Comparison of ENCODE assay signal across 8 cellular contexts in genomic region chr10:71767420-71768035, GRCh38. TPM values are rescaled to one million over a fixed set of nuclear protein-coding genes. Genes with fewer than 3 reads are reported as not detected.
DNase-seq lines count a peak whose midpoint lies in the region; ATAC-seq and TF ChIP-seq lines count a peak whose summit lies in the region.

No MANE protein-coding gene starts in this region.

- H3K4me2 ChIP-seq in GM23338 = no peak overlapping the region

- peak overlapping the region; percentile 93 for H3K27ac ChIP-seq in CD4-positive, alpha-beta memory T cell (ENCODE audit: low read depth, low read length)
- H3K27ac ChIP-seq in GM23338 (ENCODE audit: low read depth) = no peak overlapping the region

- peak overlapping the region in 1 of 2 donors; percentile 25 for H3K4me3 ChIP-seq in CD4-positive, alpha-beta memory T cell (ENCODE audit: low read length in 2 of 2)
- no peak overlapping the region for H3K4me3 ChIP-seq in fibroblast of pulmonary artery (replicated peaks; ENCODE audit: low read depth, low read length)
- H3K4me3 ChIP-seq in GM23338 = no peak overlapping the region

- intact Hi-C loops in CD4-positive, alpha-beta memory T cell (cut with micrococcal nuclease) = loop anchor here (2.0 kb wide), 1 partner anchor 83 kb away; the partner anchor contains the start of gene PSAP

- H3F3A ChIP-seq in GM23338 (replicated peaks; ENCODE audit: low read depth) = no peaks in the 10 kb centered on the region

- H3K27ac Mint-ChIP-seq in CD4-positive, alpha-beta memory T cell = peak overlapping the region; percentile 93 to 99 (median 97)
- H3K27ac Mint-ChIP-seq in osteocyte (ENCODE audit: unreplicated experiment) (peak overlapping the region; percentile 77), GM23338 (no peak overlapping the region)

- H2AFZ ChIP-seq in GM23338 = no peak overlapping the region

- H3K4me1 Mint-ChIP-seq in CD4-positive, alpha-beta memory T cell = peaks cover 61 to 99% (median 80%) of the 10 kb centered on the region in 4 donors
- peaks cover 37% of the 10 kb centered on the region for H3K4me1 Mint-ChIP-seq in osteocyte (ENCODE audit: unreplicated experiment)
- peaks cover 3% of the 10 kb centered on the region; the same call in 2 of the 3 replicates for H3K4me1 Mint-ChIP-seq in GM23338

- POLR2A ChIA-PET in CD4-positive, alpha-beta memory T cell (lab: Charles Lee; ENCODE audit: partially characterized antibody) = interaction anchor here (0.8 to 18.5 kb wide), 8 partner anchors 20 to 83 kb away, joined by 3 to 1035 read pairs (median 10); partner anchors contain the start of gene PSAP

- H3K9me2 ChIP-seq in GM23338 (ENCODE audit: insufficient read depth) = no peaks in the 10 kb centered on the region

- no peaks in the 10 kb centered on the region for H3K9me3 ChIP-seq in CD4-positive, alpha-beta memory T cell (ENCODE audit: control insufficient read depth in 1 of 2, low read length in 2 of 2)

- no peak for DNase-seq in CD4-positive, alpha-beta memory T cell
- DNase-seq in SW480 (ENCODE audit: low spot score) = peak; percentile 50
- DNase-seq in fibroblast of pulmonary artery (ENCODE audit: low read depth) = peak; percentile 46
- no peak for DNase-seq in osteocyte (ENCODE audit: extremely low spot score, unreplicated experiment)
- no peak for DNase-seq in GM23338 (ENCODE audit: low spot score)
- DNase-seq in GM20000 (ENCODE audit: low spot score) = no peak
- DNase-seq in NCI-H187 treated with DMSO at 0.1 percent for 48 hours (lab: John Stamatoyannopoulos, UW) = no peak
- no peak for DNase-seq in GDM1 (lab: John Stamatoyannopoulos, UW)

- H3K9me3 Mint-ChIP-seq in CD4-positive, alpha-beta memory T cell = peaks cover 0 to 2% (median 0%) of the 10 kb centered on the region in 8 donors
- H3K9me3 Mint-ChIP-seq in osteocyte (ENCODE audit: unreplicated experiment) (no peaks in the 10 kb centered on the region), GM23338 (no peaks in the 10 kb centered on the region; the same call in 2 of the 3 replicates)

- ATAC-seq in GM23338 = no peak

- H3K36me3 Mint-ChIP-seq in CD4-positive, alpha-beta memory T cell = peaks cover 53 to 86% of the 10 kb centered on the region in 2 donors
- H3K36me3 Mint-ChIP-seq in osteocyte (ENCODE audit: unreplicated experiment) (no peaks in the 10 kb centered on the region), GM23338 (ENCODE audit: low read depth) (no peaks in the 10 kb centered on the region)

- CTCF ChIA-PET in CD4-positive, alpha-beta memory T cell (lab: Charles Lee; ENCODE audit: partially characterized antibody) = interaction anchor here (1.0 to 16.3 kb wide), 11 partner anchors 10 to 103 kb away, joined by 3 to 379 read pairs (median 5); no protein-coding TSS in a partner anchor

- no peaks in the 10 kb centered on the region for H3K79me2 ChIP-seq in GM23338 (replicated peaks; ENCODE audit: insufficient read depth)

- H3K36me3 ChIP-seq in CD4-positive, alpha-beta memory T cell (ENCODE audit: insufficient read depth, low read length) = peaks cover 41% of the 10 kb centered on the region
- no peaks in the 10 kb centered on the region for H3K36me3 ChIP-seq in GM23338 (ENCODE audit: insufficient read depth)

- TF ChIP-seq CTCF in fibroblast of pulmonary artery (IDR thresholded peaks at IDR 0.05; ENCODE audit: low read length, missing control alignments) = no peak
- no peak for TF ChIP-seq CTCF in osteocyte (IDR thresholded peaks at IDR 0.05)
- TF ChIP-seq CTCF in GM23338 (conservative IDR thresholded peaks at IDR 0.05; ENCODE audit: low read depth in 2 of 2) = no peak
- TF ChIP-seq CTCF in GM20000 (IDR thresholded peaks at IDR 0.05; ENCODE audit: extremely low read depth, missing control alignments) = no peak

- H4K20me1 ChIP-seq in GM23338 (replicated peaks; ENCODE audit: insufficient read depth) = no peaks in the 10 kb centered on the region

- H3K27me3 ChIP-seq in CD4-positive, alpha-beta memory T cell (ENCODE audit: insufficient read depth, low read length) = no peaks in the 10 kb centered on the region
- peaks cover 5% of the 10 kb centered on the region; the same call in 1 of the 2 replicates for H3K27me3 ChIP-seq in GM23338 (ENCODE audit: insufficient read depth)

- H3K4me1 ChIP-seq in CD4-positive, alpha-beta memory T cell (ENCODE audit: insufficient read depth, low read length) = peaks cover 95% of the 10 kb centered on the region
- no peaks in the 10 kb centered on the region for H3K4me1 ChIP-seq in GM23338 (ENCODE audit: insufficient read depth)

- peak overlapping the region; percentile 70 to 96 (median 88) for H3K4me3 Mint-ChIP-seq in CD4-positive, alpha-beta memory T cell
- no peak overlapping the region for H3K4me3 Mint-ChIP-seq in osteocyte (ENCODE audit: unreplicated experiment)
- no peak overlapping the region for H3K4me3 Mint-ChIP-seq in GM23338

- no peaks in the 10 kb centered on the region for H3K27me3 Mint-ChIP-seq in CD4-positive, alpha-beta memory T cell
- H3K27me3 Mint-ChIP-seq in osteocyte (ENCODE audit: unreplicated experiment) (no peaks in the 10 kb centered on the region), GM23338 (ENCODE audit: insufficient read depth, low read depth, poor library complexity) (peaks cover 6% of the 10 kb centered on the region)

TF ChIP-seq in GM23338, 12 proteins besides CTCF, POLR2A, EP300 and RAD21:
- TF ChIP-seq JUNB (IDR thresholded peaks at IDR 0.05; ENCODE audit: unreplicated experiment) (no peak), ZNF331 (CRISPR knock-in tag; IDR thresholded peaks at IDR 0.05; ENCODE audit: low read depth) (no peak), NANOG (IDR thresholded peaks at IDR 0.05; ENCODE audit: borderline replicate concordance) (no peak), CREB1 (CRISPR knock-in tag; IDR thresholded peaks at IDR 0.05; ENCODE audit: low read depth) (no peak)
- TF ChIP-seq, protein P1, sequence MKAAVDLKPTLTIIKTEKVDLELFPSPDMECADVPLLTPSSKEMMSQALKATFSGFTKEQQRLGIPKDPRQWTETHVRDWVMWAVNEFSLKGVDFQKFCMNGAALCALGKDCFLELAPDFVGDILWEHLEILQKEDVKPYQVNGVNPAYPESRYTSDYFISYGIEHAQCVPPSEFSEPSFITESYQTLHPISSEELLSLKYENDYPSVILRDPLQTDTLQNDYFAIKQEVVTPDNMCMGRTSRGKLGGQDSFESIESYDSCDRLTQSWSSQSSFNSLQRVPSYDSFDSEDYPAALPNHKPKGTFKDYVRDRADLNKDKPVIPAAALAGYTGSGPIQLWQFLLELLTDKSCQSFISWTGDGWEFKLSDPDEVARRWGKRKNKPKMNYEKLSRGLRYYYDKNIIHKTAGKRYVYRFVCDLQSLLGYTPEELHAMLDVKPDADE (IDR thresholded peaks at IDR 0.05) = no peak
- TF ChIP-seq, protein P2, sequence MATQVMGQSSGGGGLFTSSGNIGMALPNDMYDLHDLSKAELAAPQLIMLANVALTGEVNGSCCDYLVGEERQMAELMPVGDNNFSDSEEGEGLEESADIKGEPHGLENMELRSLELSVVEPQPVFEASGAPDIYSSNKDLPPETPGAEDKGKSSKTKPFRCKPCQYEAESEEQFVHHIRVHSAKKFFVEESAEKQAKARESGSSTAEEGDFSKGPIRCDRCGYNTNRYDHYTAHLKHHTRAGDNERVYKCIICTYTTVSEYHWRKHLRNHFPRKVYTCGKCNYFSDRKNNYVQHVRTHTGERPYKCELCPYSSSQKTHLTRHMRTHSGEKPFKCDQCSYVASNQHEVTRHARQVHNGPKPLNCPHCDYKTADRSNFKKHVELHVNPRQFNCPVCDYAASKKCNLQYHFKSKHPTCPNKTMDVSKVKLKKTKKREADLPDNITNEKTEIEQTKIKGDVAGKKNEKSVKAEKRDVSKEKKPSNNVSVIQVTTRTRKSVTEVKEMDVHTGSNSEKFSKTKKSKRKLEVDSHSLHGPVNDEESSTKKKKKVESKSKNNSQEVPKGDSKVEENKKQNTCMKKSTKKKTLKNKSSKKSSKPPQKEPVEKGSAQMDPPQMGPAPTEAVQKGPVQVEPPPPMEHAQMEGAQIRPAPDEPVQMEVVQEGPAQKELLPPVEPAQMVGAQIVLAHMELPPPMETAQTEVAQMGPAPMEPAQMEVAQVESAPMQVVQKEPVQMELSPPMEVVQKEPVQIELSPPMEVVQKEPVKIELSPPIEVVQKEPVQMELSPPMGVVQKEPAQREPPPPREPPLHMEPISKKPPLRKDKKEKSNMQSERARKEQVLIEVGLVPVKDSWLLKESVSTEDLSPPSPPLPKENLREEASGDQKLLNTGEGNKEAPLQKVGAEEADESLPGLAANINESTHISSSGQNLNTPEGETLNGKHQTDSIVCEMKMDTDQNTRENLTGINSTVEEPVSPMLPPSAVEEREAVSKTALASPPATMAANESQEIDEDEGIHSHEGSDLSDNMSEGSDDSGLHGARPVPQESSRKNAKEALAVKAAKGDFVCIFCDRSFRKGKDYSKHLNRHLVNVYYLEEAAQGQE (IDR thresholded peaks at IDR 0.05; ENCODE audit: unreplicated experiment) = no peak

RNA-seq across cellular contexts. Expression of gene VSIR, which starts 5.8 kb away (rescaled TPM):
- total RNA-seq in CD4-positive, alpha-beta memory T cell = 10 to 100 TPM; 97.8 to 98.4 TPM
- 100 to 1,000 TPM; 350 to 372 TPM for polyA plus RNA-seq in CD4-positive, alpha-beta memory T cell
- 0.16 and 0.75 TPM in 2 replicates for total RNA-seq in osteocyte
- total RNA-seq in GM23338 (2014; rRNA removed; shearing (Covaris generic)) = 0.04 and 0.10 TPM in 2 replicates
- polyA plus RNA-seq in GM23338 (2016; fragmentation: Nextera tagmentation; extraction: Ambion mirVana) = 0.74 TPM in 1 of 2 replicates, not detected in the other

RNA-seq across cellular contexts. Expression of gene C10orf105, which starts 48.0 kb away (rescaled TPM):
- total RNA-seq in CD4-positive, alpha-beta memory T cell = under 1 TPM; 0.11 to 0.12 TPM
- polyA plus RNA-seq in CD4-positive, alpha-beta memory T cell = under 1 TPM; 0.07 TPM
- not detected in 2 replicates for total RNA-seq in osteocyte
- total RNA-seq in GM23338 (2014; rRNA removed; shearing (Covaris generic)) = 0.17 and 0.19 TPM in 2 replicates
- polyA plus RNA-seq in GM23338 (2016; fragmentation: Nextera tagmentation; extraction: Ambion mirVana) = 0.15 and 0.19 TPM in 2 replicates

Comparison
In these comparisons a context has a peak if more than half of its experiments do, and no peak if none do; other contexts are left out.
1. DNase-seq: peak in SW480 (single experiment) and fibroblast of pulmonary artery (single experiment); none in CD4-positive, alpha-beta memory T cell (0 of 5), osteocyte (single experiment), GM23338 (single experiment), GM20000 (single experiment), NCI-H187 treated with DMSO at 0.1 percent for 48 hours (single experiment) and GDM1 (single experiment).
2. H3K4me3 Mint-ChIP-seq: peak in CD4-positive, alpha-beta memory T cell (8 of 8); none in osteocyte (single experiment) and GM23338 (single experiment).
3. RNA of gene VSIR, which starts 5.8 kb away (total RNA-seq): 97.8 to 98.4 TPM in CD4-positive, alpha-beta memory T cell; 0.16 to 0.75 TPM in osteocyte and 0.04 to 0.10 TPM in GM23338; every median in the first group is over 10 times any median in the second.